Comparison of ENCODE assay signal across 9 cellular contexts in the genomic region with DNA sequence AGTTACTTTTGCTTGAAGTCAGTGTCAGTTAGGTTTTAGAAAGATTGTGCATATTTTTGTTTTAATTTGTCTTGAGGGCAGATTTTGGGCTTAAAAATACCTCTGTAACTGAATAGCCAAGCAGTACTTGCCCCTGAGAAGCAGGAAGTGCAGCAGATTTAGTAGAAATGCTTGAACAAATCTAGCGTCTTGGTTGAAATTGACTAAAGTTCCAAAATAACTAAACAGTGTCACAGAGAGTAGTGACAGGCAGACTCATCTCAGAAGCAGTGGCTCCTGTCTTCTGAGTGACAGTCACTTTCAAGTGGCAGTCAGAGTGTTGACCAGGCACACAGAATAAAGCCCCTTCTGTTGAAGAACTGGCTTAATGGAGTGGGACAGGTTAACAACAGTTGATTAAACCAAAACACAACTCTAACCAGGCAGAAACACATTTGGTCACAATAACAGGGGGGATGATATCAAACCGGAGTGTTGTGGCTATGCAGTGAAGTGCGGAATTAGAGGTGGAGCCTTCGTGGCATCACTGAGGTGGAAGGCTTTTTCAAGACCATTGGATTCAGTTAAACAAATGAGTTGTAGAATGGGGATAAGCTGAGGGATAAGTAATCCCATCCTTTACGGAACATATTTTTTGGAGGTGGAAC. TPM values are rescaled to one million over a fixed set of nuclear protein-coding genes. Genes with fewer than 3 reads are reported as not detected.
A peak's percentile ranks its signal among the peaks of the same experiment; 100 is the strongest.
DNase-seq lines count a peak whose midpoint lies in the region; ATAC-seq and TF ChIP-seq lines count a peak whose summit lies in the region.
"Had no signal": no experiment of that assay in that cellular context is flagged by ENCODE, and none has a peak within 500 bp of the region (broad histone marks: within the 10 kb centered on the region; RNA-seq: fewer than 3 reads in every experiment).

No MANE protein-coding gene starts in this region.

- no peak overlapping the region for H3K4me2 ChIP-seq in H9 (ENCODE audit: insufficient read depth, insufficient read length, low read length)

- no CpG with 5 or more reads among the region's 5 CpGs for WGBS in H9 (ENCODE audit: extremely low coverage, insufficient read length, low lambda C conversion rate)
- 72 to 74% methylated on average over 5 of the region's 5 CpGs for WGBS in upper lobe of left lung, 2 donors

- H3K4me1 ChIP-seq in H9 (ENCODE audit: insufficient read depth, low read length): peaks cover 13% of the 10 kb centered on the region; the same call in 1 of the 2 replicates
- peaks cover 32 to 61% (median 49%) of the 10 kb centered on the region in 4 donors for H3K4me1 ChIP-seq in upper lobe of left lung

- H3K4me3 Mint-ChIP-seq in H9 (no peak overlapping the region), nephron progenitor cell (peak overlapping the region; percentile 81)

- no peak overlapping the region for H3K4ac ChIP-seq in H9 (ENCODE audit: low read depth, low read length)

- H3K4me3 ChIP-seq in upper lobe of left lung: no peak overlapping the region
- H3K4me3 ChIP-seq: skin epidermis had no signal

- peak; percentile 50 for ATAC-seq in GM18873 (IDR thresholded peaks at IDR 0.05; ENCODE audit: low FRiP score, unreplicated experiment)
- ATAC-seq in HG03575 (IDR thresholded peaks at IDR 0.05; ENCODE audit: extremely low read depth, insufficient number of reproducible peaks, low FRiP score, unreplicated experiment): peak; percentile 44
- ATAC-seq in upper lobe of left lung (ENCODE audit: low FRiP score in 2 of 2): no peak
- ATAC-seq in esophagus mucosa: no peak

- H4K91ac ChIP-seq in H9 (ENCODE audit: insufficient read length, low read depth, low read length): no peak overlapping the region

- no peak overlapping the region for H3K9ac ChIP-seq in H9 (ENCODE audit: extremely low read depth, insufficient read length, low read length)

- no peak overlapping the region for H3K14ac ChIP-seq in H9 (ENCODE audit: insufficient read depth, low read length)

- H3K4me1 Mint-ChIP-seq in H9: peaks cover 59 to 65% of the 10 kb centered on the region in 2 experiments
- H3K4me1 Mint-ChIP-seq in nephron progenitor cell: peaks cover 80% of the 10 kb centered on the region

- TF ChIP-seq POLR2A in upper lobe of left lung (IDR thresholded peaks at IDR 0.05): no peak

- no peak overlapping the region for H4K5ac ChIP-seq in H9 (ENCODE audit: insufficient read length, low read depth, low read length)

- H3K27me3 ChIP-seq in H9 (ENCODE audit: insufficient read depth, low read length) (no peaks in the 10 kb centered on the region), upper lobe of left lung (no peaks in the 10 kb centered on the region)

- no peak overlapping the region for H2BK5ac ChIP-seq in H9 (ENCODE audit: insufficient read length, low read length)

- H3K23me2 ChIP-seq in H9 (ENCODE audit: insufficient read length, low read depth, low read length, poor library complexity, severe bottlenecking): no peaks in the 10 kb centered on the region

- no peak overlapping the region for H3K18ac ChIP-seq in H9 (ENCODE audit: insufficient read length, low read depth, low read length)

- no peaks in the 10 kb centered on the region for H4K20me1 ChIP-seq in H9 (ENCODE audit: control insufficient read depth, insufficient read depth, insufficient read length)

- H3K9me3 Mint-ChIP-seq in H9 (no peaks in the 10 kb centered on the region), nephron progenitor cell (no peaks in the 10 kb centered on the region)

- H3K56ac ChIP-seq in H9 (ENCODE audit: insufficient read length, low read depth, low read length): no peak overlapping the region

- H3K27ac ChIP-seq in H9 (ENCODE audit: insufficient read length, low read depth, low read length): no peak overlapping the region
- H3K27ac ChIP-seq in upper lobe of left lung: peak overlapping the region in 1 of 4 donors; percentile 29

- peaks cover 12% of the 10 kb centered on the region for H3K79me1 ChIP-seq in H9 (ENCODE audit: insufficient read depth, low read depth, low read length, poor library complexity, severe bottlenecking)

- H2AFZ ChIP-seq in H9 (ENCODE audit: low read length): no peak overlapping the region

- TF ChIP-seq CTCF in H9 (conservative IDR thresholded peaks at IDR 0.05): no peak
- no peak for TF ChIP-seq CTCF in nephron progenitor cell (IDR thresholded peaks at IDR 0.05)
- TF ChIP-seq CTCF in upper lobe of left lung (IDR thresholded peaks at IDR 0.05): no peak

- H2AK5ac ChIP-seq in H9 (ENCODE audit: insufficient read length, low read length): no peak overlapping the region

- H2BK15ac ChIP-seq in H9 (ENCODE audit: low read depth, low read length): no peak overlapping the region

- no peak overlapping the region for H2BK120ac ChIP-seq in H9 (ENCODE audit: low read depth, low read length, poor library complexity, severe bottlenecking)

- H3K27me3 Mint-ChIP-seq in H9 (ENCODE audit: low read depth): no peaks in the 10 kb centered on the region
- no peaks in the 10 kb centered on the region for H3K27me3 Mint-ChIP-seq in nephron progenitor cell (ENCODE audit: low read depth, poor library complexity)

- H2BK20ac ChIP-seq in H9 (ENCODE audit: low read depth, low read length, poor library complexity, severe bottlenecking): no peak overlapping the region

- H3K79me2 ChIP-seq in H9 (ENCODE audit: insufficient read depth, low read length): peaks cover 46% of the 10 kb centered on the region; the same call in 1 of the 2 replicates

- no peak overlapping the region for H2BK12ac ChIP-seq in H9 (ENCODE audit: insufficient read length, low read depth, low read length)

- no peak overlapping the region for H3T11ph ChIP-seq in H9 (ENCODE audit: low read length)

- H4K8ac ChIP-seq in H9 (replicated peaks; ENCODE audit: insufficient read length, low read depth, low read length): no peak overlapping the region

- no peak overlapping the region for H3K23ac ChIP-seq in H9 (ENCODE audit: insufficient read length, low read depth, low read length)

- H3K36me3 ChIP-seq in upper lobe of left lung: no peaks in the 10 kb centered on the region

- TF ChIP-seq EP300 in upper lobe of left lung (IDR thresholded peaks at IDR 0.05): no peak

- H3K9me3 ChIP-seq in H9 (ENCODE audit: control insufficient read depth, low read depth, low read length): no peaks in the 10 kb centered on the region
- no peaks in the 10 kb centered on the region for H3K9me3 ChIP-seq in upper lobe of left lung

- H3K27ac Mint-ChIP-seq in H9 (peak overlapping the region in 2 of 3 experiments; percentile 6 to 30; a peak in 2 of 7 replicates), nephron progenitor cell (peak overlapping the region; percentile 99)

- no peak for DNase-seq in H9
- no peak for DNase-seq in nephron progenitor cell
- no peak for DNase-seq in upper lobe of left lung
- no peak for DNase-seq in NCI-H1436 (lab: John Stamatoyannopoulos, UW)
- no peak for DNase-seq in GOT3 (lab: John Stamatoyannopoulos, UW)

- H3K36me3 Mint-ChIP-seq in H9 (ENCODE audit: insufficient read depth in 1 of 3, low read depth in 3 of 3) (no peaks in the 10 kb centered on the region), nephron progenitor cell (ENCODE audit: low read depth) (no peaks in the 10 kb centered on the region)

RNA-seq across cellular contexts. Expression of gene TRIO, which starts 29.1 kb away (rescaled TPM):
- total RNA-seq in H9 (2021): 82.9 and 87.8 TPM in 2 replicates
- 100 to 1,000 TPM; 138 to 408 (median 156) TPM for total RNA-seq in upper lobe of left lung
- 42.0 TPM for total RNA-seq in esophagus mucosa

Comparison
In these comparisons a context has a peak if more than half of its experiments do, and no peak if none do; other contexts are left out.
1. ATAC-seq: peak in GM18873 (single experiment) and HG03575 (single experiment); none in upper lobe of left lung (0 of 2) and esophagus mucosa (single experiment).